Comparison of ENCODE assay signal across 18 cellular contexts in the genomic region with DNA sequence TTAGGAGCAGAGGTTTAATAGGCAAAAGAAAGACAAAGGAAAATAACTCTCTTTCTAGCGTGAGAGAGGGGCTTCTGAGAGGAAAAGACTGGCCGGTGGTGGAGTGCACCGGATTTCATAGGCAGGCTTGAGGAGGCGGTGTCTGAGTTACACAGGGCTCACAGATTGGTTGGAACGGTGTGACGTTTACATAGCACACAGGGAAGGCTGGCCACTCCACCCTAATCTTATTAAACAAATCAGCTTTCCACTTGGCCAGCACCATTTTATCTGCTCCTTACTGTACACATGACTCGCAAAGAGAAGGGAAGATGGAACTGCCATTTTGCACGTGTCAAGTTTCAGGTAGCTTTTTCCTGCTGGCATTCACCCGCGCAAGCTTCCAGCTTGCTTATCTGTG.
DNase-seq lines count a peak whose midpoint lies in the region; FAIRE-seq lines count a peak whose summit lies in the region.
"Had no signal": no experiment of that assay in that cellular context is flagged by ENCODE, and none has a peak within 500 bp of the region (broad histone marks: within the 10 kb centered on the region; RNA-seq: fewer than 3 reads in every experiment).

No MANE protein-coding gene starts in this region.

- no peak overlapping the region for H3K14ac ChIP-seq in neuronal stem cell (ENCODE audit: low read length)

- DNase-seq in H4 (ENCODE audit: low spot score) (peak; percentile 78), NCI-H146 (lab: John Stamatoyannopoulos, UW) (peak; percentile 95), SW480 (ENCODE audit: low spot score) (peak; percentile 12), neuronal stem cell (ENCODE audit: low spot score) (no peak), GM19239 (ENCODE audit: insufficient read length, low spot score) (no peak)
- no peak for DNase-seq in CD8-positive, alpha-beta memory T cell
- DNase-seq in effector CD4-positive, alpha-beta T cell = no peak
- DNase-seq: activated B cell treated with CpG ODN at 0.5 μM for 24 hours; activated naive CD8-positive, alpha-beta T cell treated with anti-CD3 and anti-CD28 coated beads, Interleukin-2, amount 50 U/mL, for 24 hours; glutamatergic neuron; immature natural killer cell; naive B cell; NCI-H2081 treated with DMSO at 0.1 percent for 48 hours; small intestine had no signal

- no peak overlapping the region for H3K23ac ChIP-seq in neuronal stem cell (ENCODE audit: low read depth, low read length, poor library complexity)

- CTCF ChIA-PET in CD8-positive, alpha-beta memory T cell (lab: Charles Lee) = no interaction called here

- H3K27ac ChIP-seq in neuronal stem cell (replicated peaks; ENCODE audit: low read length) = no peak overlapping the region
- H3K27ac ChIP-seq in CD8-positive, alpha-beta memory T cell (ENCODE audit: low read depth, low read length) = no peak overlapping the region
- H3K27ac ChIP-seq: esophagus muscularis mucosa, RWPE1, thoracic aorta had no signal

- peaks cover 8 to 27% (median 10%) of the 10 kb centered on the region in 5 donors for H3K9me3 Mint-ChIP-seq in CD8-positive, alpha-beta memory T cell

- no peaks in the 10 kb centered on the region for H3K9me3 ChIP-seq in neuronal stem cell (replicated peaks in 1 of 2; ENCODE audit: control insufficient read depth in 2 of 2, insufficient read depth in 1 of 2, low read depth in 1 of 2, low read length in 2 of 2)
- H3K9me3 ChIP-seq in CD8-positive, alpha-beta memory T cell (ENCODE audit: low read length) = no peaks in the 10 kb centered on the region
- H3K9me3 ChIP-seq: esophagus muscularis mucosa, thoracic aorta had no signal

- no peak overlapping the region for H3K4me2 ChIP-seq in neuronal stem cell (ENCODE audit: insufficient read depth, low read length, poor library complexity, severe bottlenecking)

- no peak overlapping the region for H2BK5ac ChIP-seq in neuronal stem cell (ENCODE audit: low read length)

- no peak overlapping the region for H3K18ac ChIP-seq in neuronal stem cell (ENCODE audit: low read length)

- H3K27me3 ChIP-seq in neuronal stem cell (ENCODE audit: control insufficient read depth in 3 of 3, insufficient read depth in 3 of 3, low read depth in 1 of 3, low read length in 3 of 3) = no peaks in the 10 kb centered on the region
- H3K27me3 ChIP-seq in CD8-positive, alpha-beta memory T cell (ENCODE audit: insufficient read depth, low read length, poor library complexity, severe bottlenecking) = no peaks in the 10 kb centered on the region
- H3K27me3 ChIP-seq: esophagus muscularis mucosa had no signal

- H3K4me3 ChIP-seq in neuronal stem cell (ENCODE audit: low read length in 2 of 2) = no peak overlapping the region
- no peak overlapping the region for H3K4me3 ChIP-seq in CD8-positive, alpha-beta memory T cell (ENCODE audit: low read length)
- H3K4me3 ChIP-seq: esophagus muscularis mucosa, thoracic aorta had no signal

- no peak overlapping the region for H3K4me3 Mint-ChIP-seq in CD8-positive, alpha-beta memory T cell
- H3K4me3 Mint-ChIP-seq: activated B cell treated with CpG ODN at 0.5 μM for 24 hours; activated naive CD8-positive, alpha-beta T cell treated with anti-CD3 and anti-CD28 coated beads, Interleukin-2, amount 50 U/mL, for 24 hours; B cell; immature natural killer cell; naive B cell had no signal

- H3K4me1 Mint-ChIP-seq in CD8-positive, alpha-beta memory T cell = no peaks in the 10 kb centered on the region
- H3K4me1 Mint-ChIP-seq: activated B cell treated with CpG ODN at 0.5 μM for 24 hours; activated naive CD8-positive, alpha-beta T cell treated with anti-CD3 and anti-CD28 coated beads, Interleukin-2, amount 50 U/mL, for 24 hours; B cell; immature natural killer cell; naive B cell had no signal

- peak overlapping the region; percentile 73 for H2AFZ ChIP-seq in neuronal stem cell (ENCODE audit: low read length)

- H3K4ac ChIP-seq in neuronal stem cell (ENCODE audit: low read length) = no peak overlapping the region

- H4K8ac ChIP-seq in neuronal stem cell (ENCODE audit: low read depth, low read length) = no peak overlapping the region

- no peaks in the 10 kb centered on the region for H3K4me1 ChIP-seq in neuronal stem cell (ENCODE audit: control insufficient read depth in 2 of 2, insufficient read depth in 1 of 2, low read depth in 1 of 2, low read length in 2 of 2)
- no peaks in the 10 kb centered on the region for H3K4me1 ChIP-seq in CD8-positive, alpha-beta memory T cell (ENCODE audit: insufficient read depth, low read length)
- H3K4me1 ChIP-seq: esophagus muscularis mucosa had no signal

- no peaks in the 10 kb centered on the region for H3K27me3 Mint-ChIP-seq in CD8-positive, alpha-beta memory T cell
- H3K27me3 Mint-ChIP-seq: activated B cell treated with CpG ODN at 0.5 μM for 24 hours; activated naive CD8-positive, alpha-beta T cell treated with anti-CD3 and anti-CD28 coated beads, Interleukin-2, amount 50 U/mL, for 24 hours; B cell; naive B cell had no signal

- no peak overlapping the region for H2BK12ac ChIP-seq in neuronal stem cell (ENCODE audit: low read length)

- H3K36me3 ChIP-seq in neuronal stem cell (replicated peaks in 1 of 2; ENCODE audit: control insufficient read depth in 2 of 2, insufficient read depth in 2 of 2, low read length in 2 of 2) = no peaks in the 10 kb centered on the region
- H3K36me3 ChIP-seq in CD8-positive, alpha-beta memory T cell (ENCODE audit: insufficient read depth, low read length) = no peaks in the 10 kb centered on the region
- H3K36me3 ChIP-seq: esophagus muscularis mucosa, thoracic aorta had no signal

- H3K36me3 Mint-ChIP-seq in CD8-positive, alpha-beta memory T cell = no peaks in the 10 kb centered on the region
- H3K36me3 Mint-ChIP-seq: naive B cell had no signal

- no peak overlapping the region for H3K27ac Mint-ChIP-seq in CD8-positive, alpha-beta memory T cell
- H3K27ac Mint-ChIP-seq: activated B cell treated with CpG ODN at 0.5 μM for 24 hours; activated naive CD8-positive, alpha-beta T cell treated with anti-CD3 and anti-CD28 coated beads, Interleukin-2, amount 50 U/mL, for 24 hours; B cell; immature natural killer cell; naive B cell had no signal

- H2BK15ac ChIP-seq in neuronal stem cell (ENCODE audit: low read length) = no peak overlapping the region

- no peak overlapping the region for H3K9ac ChIP-seq in neuronal stem cell (ENCODE audit: low read depth, low read length, poor library complexity)

- no peak for FAIRE-seq in GM19239 (lab: Jason Lieb, UNC)
- FAIRE-seq: small intestine had no signal

- POLR2A ChIA-PET in CD8-positive, alpha-beta memory T cell (lab: Charles Lee) = no interaction called here

- H3K79me1 ChIP-seq in neuronal stem cell (ENCODE audit: low read depth, low read length) = no peaks in the 10 kb centered on the region

- no peak overlapping the region for H2BK120ac ChIP-seq in neuronal stem cell (ENCODE audit: low read depth, low read length)

- WGBS in neuronal stem cell (ENCODE audit: extremely low coverage in 2 of 2, insufficient read length in 2 of 2, insufficient replicate concordance in 1 of 2), 2 donors = no CpG with 5 or more reads among the region's 10 CpGs

- H4K91ac ChIP-seq in neuronal stem cell (ENCODE audit: low read depth, low read length, poor library complexity) = no peak overlapping the region

- no peak overlapping the region for H2AK5ac ChIP-seq in neuronal stem cell (ENCODE audit: low read depth, low read length)

Comparison
In these comparisons a context has a peak if more than half of its experiments do, and no peak if none do; other contexts are left out.
1. DNase-seq: peak in H4 (single experiment), NCI-H146 (single experiment) and SW480 (single experiment); none in neuronal stem cell (single experiment), CD8-positive, alpha-beta memory T cell (0 of 5), GM19239 (single experiment) and effector CD4-positive, alpha-beta T cell (single experiment).